Comparison of ENCODE assay signal across 17 cellular contexts in genomic region chr2:53509827-53510785, GRCh38.
DNase-seq lines count a peak whose midpoint lies in the region; ATAC-seq and TF ChIP-seq lines count a peak whose summit lies in the region.
"Had no signal": no experiment of that assay in that cellular context is flagged by ENCODE, and none has a peak within 500 bp of the region (broad histone marks: within the 10 kb centered on the region; RNA-seq: fewer than 3 reads in every experiment).

No MANE protein-coding gene starts in this region.

- no peaks in the 10 kb centered on the region for H3K4me1 ChIP-seq in heart left ventricle
- H3K4me1 ChIP-seq: A549, BLaER1 had no signal

- TF ChIP-seq POLR2A in heart left ventricle (IDR thresholded peaks at IDR 0.05), result no peak

- DNase-seq in NCI-H2171 treated with DMSO at 0.1 percent for 48 hours (lab: John Stamatoyannopoulos, UW) (peak; percentile 19), NCI-H2171 (lab: John Stamatoyannopoulos, UW) (no peak), NCI-H345 treated with DMSO at 0.1 percent for 48 hours (lab: John Stamatoyannopoulos, UW; ENCODE audit: unreplicated experiment) (peak; percentile 20), glutamatergic neuron (peak; percentile 57), heart left ventricle (no peak)
- no peak for DNase-seq in stimulated activated CD4-positive, alpha-beta T cell treated with anti-CD3 and anti-CD28 coated beads, Interleukin-1b, Interleukin-23, amount 100 ng/mL, for 48 hours
- DNase-seq in effector memory CD8-positive, alpha-beta T cell, result no peak
- DNase-seq: amniotic stem cell; central memory CD4-positive, alpha-beta T cell; effector CD8-positive, alpha-beta T cell; midbrain; NCI-H1930; nephron progenitor cell had no signal

- H3K4me1 Mint-ChIP-seq in glutamatergic neuron (ENCODE audit: low read depth, unreplicated experiment), result peaks cover 19% of the 10 kb centered on the region
- H3K4me1 Mint-ChIP-seq in effector memory CD8-positive, alpha-beta T cell (ENCODE audit: low read depth in 2 of 2), result no peaks in the 10 kb centered on the region

- peaks cover 0 to 2% (median 0%) of the 10 kb centered on the region in 9 donors for H3K27me3 ChIP-seq in heart left ventricle
- H3K27me3 ChIP-seq: BLaER1 had no signal

- peaks cover 4% of the 10 kb centered on the region for H3K36me3 Mint-ChIP-seq in glutamatergic neuron (ENCODE audit: unreplicated experiment)
- no peaks in the 10 kb centered on the region for H3K36me3 Mint-ChIP-seq in effector memory CD8-positive, alpha-beta T cell (ENCODE audit: insufficient read depth)

- H3K4me3 ChIP-seq in heart left ventricle, result no peak overlapping the region
- H3K4me3 ChIP-seq: A549, BLaER1, thoracic aorta had no signal

- TF ChIP-seq CTCF in glutamatergic neuron (IDR thresholded peaks at IDR 0.05; ENCODE audit: partially characterized antibody, unreplicated experiment) (no peak), heart left ventricle (IDR thresholded peaks at IDR 0.05) (no peak)

- peak overlapping the region; percentile 92 for H3K27ac Mint-ChIP-seq in glutamatergic neuron (ENCODE audit: unreplicated experiment)
- H3K27ac Mint-ChIP-seq in effector memory CD8-positive, alpha-beta T cell, result no peak overlapping the region
- H3K27ac Mint-ChIP-seq: nephron progenitor cell had no signal

- H3K9me3 ChIP-seq in heart left ventricle, result no peaks in the 10 kb centered on the region
- H3K9me3 ChIP-seq: A549, BLaER1, thoracic aorta had no signal

- H3K4me3 Mint-ChIP-seq in glutamatergic neuron (ENCODE audit: unreplicated experiment), result peak overlapping the region; percentile 20
- H3K4me3 Mint-ChIP-seq in effector memory CD8-positive, alpha-beta T cell, result no peak overlapping the region
- H3K4me3 Mint-ChIP-seq: nephron progenitor cell had no signal

- intact Hi-C loops in heart left ventricle (cut with DNase I), result no loop called here

- H3K36me3 ChIP-seq in heart left ventricle, result no peaks in the 10 kb centered on the region
- H3K36me3 ChIP-seq: BLaER1, thoracic aorta had no signal

- no peaks in the 10 kb centered on the region for H3K27me3 Mint-ChIP-seq in glutamatergic neuron (ENCODE audit: unreplicated experiment)
- H3K27me3 Mint-ChIP-seq in effector memory CD8-positive, alpha-beta T cell, result peaks cover 0 to 15% of the 10 kb centered on the region in 2 donors

- ATAC-seq in heart left ventricle (no peak), HG03039 (IDR thresholded peaks at IDR 0.05; ENCODE audit: unreplicated experiment) (no peak)
- no peak for ATAC-seq in effector memory CD8-positive, alpha-beta T cell (replicated peaks)
- ATAC-seq: A549 had no signal

- H3K27ac ChIP-seq in heart left ventricle, result no peak overlapping the region
- H3K27ac ChIP-seq: A549, BLaER1, thoracic aorta had no signal

- peaks cover 9% of the 10 kb centered on the region for H3K9me3 Mint-ChIP-seq in glutamatergic neuron (ENCODE audit: unreplicated experiment)
- no peaks in the 10 kb centered on the region for H3K9me3 Mint-ChIP-seq in effector memory CD8-positive, alpha-beta T cell

- WGBS in heart left ventricle, 4 donors, result 81 to 87% (median 86%) methylated on average over 13 of the region's 13 CpGs

Comparison
In these comparisons a context has a peak if more than half of its experiments do, and no peak if none do; other contexts are left out.
1. DNase-seq: peak in NCI-H2171 treated with DMSO at 0.1 percent for 48 hours (single experiment), NCI-H345 treated with DMSO at 0.1 percent for 48 hours (single experiment) and glutamatergic neuron (single experiment); none in NCI-H2171 (single experiment), stimulated activated CD4-positive, alpha-beta T cell treated with anti-CD3 and anti-CD28 coated beads, Interleukin-1b, Interleukin-23, amount 100 ng/mL, for 48 hours (single experiment), heart left ventricle (0 of 5) and effector memory CD8-positive, alpha-beta T cell (0 of 3).